In the genomic region with DNA sequence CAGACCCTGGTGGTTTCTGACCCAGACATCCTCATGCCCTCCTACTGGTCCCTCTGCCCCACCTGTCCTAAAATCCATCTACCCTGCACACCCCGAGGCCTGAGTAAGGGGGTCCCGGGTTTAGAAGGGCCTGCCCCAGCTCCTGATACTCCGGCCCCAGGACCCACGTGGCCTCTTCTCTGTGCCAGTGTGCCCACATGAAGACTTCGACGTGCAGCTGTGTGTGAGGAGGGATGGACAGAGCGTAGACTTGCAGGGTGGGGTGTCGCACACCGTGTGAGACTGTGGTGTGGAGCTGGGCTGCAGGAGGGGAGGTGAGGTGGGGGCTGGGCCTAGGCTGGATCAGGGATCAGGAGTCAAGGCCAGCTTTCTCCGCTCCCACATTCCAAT, we compare ENCODE assay signal across 1 cellular context.
TF ChIP-seq lines count a peak whose summit lies in the region.

No MANE protein-coding gene starts in this region.

TF ChIP-seq in GM23338, 12 proteins besides CTCF, POLR2A, EP300 and RAD21:
- no peak for TF ChIP-seq ZNF462 (CRISPR knock-in tag; IDR thresholded peaks at IDR 0.05)
- no peak for TF ChIP-seq ZNF331 (CRISPR knock-in tag; IDR thresholded peaks at IDR 0.05; ENCODE audit: low read depth)
- no peak for TF ChIP-seq NANOG (IDR thresholded peaks at IDR 0.05; ENCODE audit: borderline replicate concordance)
- TF ChIP-seq ZNF114 (CRISPR knock-in tag; IDR thresholded peaks at IDR 0.05), result no peak
- no peak for TF ChIP-seq POLR2AphosphoS5 (IDR thresholded peaks at IDR 0.05; ENCODE audit: low read depth)
